In genomic region chr11:14081541-14082211, GRCh38 we compare ENCODE assay signal across 1 cellular context.
TF ChIP-seq lines count a peak whose summit lies in the region.

No MANE protein-coding gene starts in this region.

TF ChIP-seq in GM23338, 12 proteins besides CTCF, POLR2A, EP300 and RAD21 (continued from another document):
- TF ChIP-seq, protein P1, sequence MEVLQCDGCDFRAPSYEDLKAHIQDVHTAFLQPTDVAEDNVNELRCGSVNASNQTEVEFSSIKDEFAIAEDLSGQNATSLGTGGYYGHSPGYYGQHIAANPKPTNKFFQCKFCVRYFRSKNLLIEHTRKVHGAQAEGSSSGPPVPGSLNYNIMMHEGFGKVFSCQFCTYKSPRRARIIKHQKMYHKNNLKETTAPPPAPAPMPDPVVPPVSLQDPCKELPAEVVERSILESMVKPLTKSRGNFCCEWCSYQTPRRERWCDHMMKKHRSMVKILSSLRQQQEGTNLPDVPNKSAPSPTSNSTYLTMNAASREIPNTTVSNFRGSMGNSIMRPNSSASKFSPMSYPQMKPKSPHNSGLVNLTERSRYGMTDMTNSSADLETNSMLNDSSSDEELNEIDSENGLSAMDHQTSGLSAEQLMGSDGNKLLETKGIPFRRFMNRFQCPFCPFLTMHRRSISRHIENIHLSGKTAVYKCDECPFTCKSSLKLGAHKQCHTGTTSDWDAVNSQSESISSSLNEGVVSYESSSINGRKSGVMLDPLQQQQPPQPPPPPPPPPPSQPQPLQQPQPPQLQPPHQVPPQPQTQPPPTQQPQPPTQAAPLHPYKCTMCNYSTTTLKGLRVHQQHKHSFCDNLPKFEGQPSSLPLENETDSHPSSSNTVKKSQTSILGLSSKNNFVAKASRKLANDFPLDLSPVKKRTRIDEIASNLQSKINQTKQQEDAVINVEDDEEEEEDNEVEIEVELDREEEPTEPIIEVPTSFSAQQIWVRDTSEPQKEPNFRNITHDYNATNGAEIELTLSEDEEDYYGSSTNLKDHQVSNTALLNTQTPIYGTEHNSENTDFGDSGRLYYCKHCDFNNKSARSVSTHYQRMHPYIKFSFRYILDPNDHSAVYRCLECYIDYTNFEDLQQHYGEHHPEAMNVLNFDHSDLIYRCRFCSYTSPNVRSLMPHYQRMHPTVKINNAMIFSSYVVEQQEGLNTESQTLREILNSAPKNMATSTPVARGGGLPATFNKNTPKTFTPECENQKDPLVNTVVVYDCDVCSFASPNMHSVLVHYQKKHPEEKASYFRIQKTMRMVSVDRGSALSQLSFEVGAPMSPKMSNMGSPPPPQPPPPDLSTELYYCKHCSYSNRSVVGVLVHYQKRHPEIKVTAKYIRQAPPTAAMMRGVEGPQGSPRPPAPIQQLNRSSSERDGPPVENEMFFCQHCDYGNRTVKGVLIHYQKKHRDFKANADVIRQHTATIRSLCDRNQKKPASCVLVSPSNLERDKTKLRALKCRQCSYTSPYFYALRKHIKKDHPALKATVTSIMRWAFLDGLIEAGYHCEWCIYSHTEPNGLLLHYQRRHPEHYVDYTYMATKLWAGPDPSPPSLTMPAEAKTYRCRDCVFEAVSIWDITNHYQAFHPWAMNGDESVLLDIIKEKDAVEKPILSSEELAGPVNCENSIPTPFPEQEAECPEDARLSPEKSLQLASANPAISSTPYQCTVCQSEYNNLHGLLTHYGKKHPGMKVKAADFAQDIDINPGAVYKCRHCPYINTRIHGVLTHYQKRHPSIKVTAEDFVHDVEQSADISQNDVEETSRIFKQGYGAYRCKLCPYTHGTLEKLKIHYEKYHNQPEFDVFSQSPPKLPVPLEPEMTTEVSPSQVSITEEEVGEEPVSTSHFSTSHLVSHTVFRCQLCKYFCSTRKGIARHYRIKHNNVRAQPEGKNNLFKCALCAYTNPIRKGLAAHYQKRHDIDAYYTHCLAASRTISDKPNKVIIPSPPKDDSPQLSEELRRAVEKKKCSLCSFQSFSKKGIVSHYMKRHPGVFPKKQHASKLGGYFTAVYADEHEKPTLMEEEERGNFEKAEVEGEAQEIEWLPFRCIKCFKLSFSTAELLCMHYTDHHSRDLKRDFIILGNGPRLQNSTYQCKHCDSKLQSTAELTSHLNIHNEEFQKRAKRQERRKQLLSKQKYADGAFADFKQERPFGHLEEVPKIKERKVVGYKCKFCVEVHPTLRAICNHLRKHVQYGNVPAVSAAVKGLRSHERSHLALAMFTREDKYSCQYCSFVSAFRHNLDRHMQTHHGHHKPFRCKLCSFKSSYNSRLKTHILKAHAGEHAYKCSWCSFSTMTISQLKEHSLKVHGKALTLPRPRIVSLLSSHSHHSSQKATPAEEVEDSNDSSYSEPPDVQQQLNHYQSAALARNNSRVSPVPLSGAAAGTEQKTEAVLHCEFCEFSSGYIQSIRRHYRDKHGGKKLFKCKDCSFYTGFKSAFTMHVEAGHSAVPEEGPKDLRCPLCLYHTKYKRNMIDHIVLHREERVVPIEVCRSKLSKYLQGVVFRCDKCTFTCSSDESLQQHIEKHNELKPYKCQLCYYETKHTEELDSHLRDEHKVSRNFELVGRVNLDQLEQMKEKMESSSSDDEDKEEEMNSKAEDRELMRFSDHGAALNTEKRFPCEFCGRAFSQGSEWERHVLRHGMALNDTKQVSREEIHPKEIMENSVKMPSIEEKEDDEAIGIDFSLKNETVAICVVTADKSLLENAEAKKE (CRISPR knock-in tag; IDR thresholded peaks at IDR 0.05): no peak
- TF ChIP-seq CREB1 (CRISPR knock-in tag; IDR thresholded peaks at IDR 0.05; ENCODE audit: low read depth): no peak
- TF ChIP-seq, protein P2, sequence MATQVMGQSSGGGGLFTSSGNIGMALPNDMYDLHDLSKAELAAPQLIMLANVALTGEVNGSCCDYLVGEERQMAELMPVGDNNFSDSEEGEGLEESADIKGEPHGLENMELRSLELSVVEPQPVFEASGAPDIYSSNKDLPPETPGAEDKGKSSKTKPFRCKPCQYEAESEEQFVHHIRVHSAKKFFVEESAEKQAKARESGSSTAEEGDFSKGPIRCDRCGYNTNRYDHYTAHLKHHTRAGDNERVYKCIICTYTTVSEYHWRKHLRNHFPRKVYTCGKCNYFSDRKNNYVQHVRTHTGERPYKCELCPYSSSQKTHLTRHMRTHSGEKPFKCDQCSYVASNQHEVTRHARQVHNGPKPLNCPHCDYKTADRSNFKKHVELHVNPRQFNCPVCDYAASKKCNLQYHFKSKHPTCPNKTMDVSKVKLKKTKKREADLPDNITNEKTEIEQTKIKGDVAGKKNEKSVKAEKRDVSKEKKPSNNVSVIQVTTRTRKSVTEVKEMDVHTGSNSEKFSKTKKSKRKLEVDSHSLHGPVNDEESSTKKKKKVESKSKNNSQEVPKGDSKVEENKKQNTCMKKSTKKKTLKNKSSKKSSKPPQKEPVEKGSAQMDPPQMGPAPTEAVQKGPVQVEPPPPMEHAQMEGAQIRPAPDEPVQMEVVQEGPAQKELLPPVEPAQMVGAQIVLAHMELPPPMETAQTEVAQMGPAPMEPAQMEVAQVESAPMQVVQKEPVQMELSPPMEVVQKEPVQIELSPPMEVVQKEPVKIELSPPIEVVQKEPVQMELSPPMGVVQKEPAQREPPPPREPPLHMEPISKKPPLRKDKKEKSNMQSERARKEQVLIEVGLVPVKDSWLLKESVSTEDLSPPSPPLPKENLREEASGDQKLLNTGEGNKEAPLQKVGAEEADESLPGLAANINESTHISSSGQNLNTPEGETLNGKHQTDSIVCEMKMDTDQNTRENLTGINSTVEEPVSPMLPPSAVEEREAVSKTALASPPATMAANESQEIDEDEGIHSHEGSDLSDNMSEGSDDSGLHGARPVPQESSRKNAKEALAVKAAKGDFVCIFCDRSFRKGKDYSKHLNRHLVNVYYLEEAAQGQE (IDR thresholded peaks at IDR 0.05; ENCODE audit: unreplicated experiment): no peak
